ENCODE assay signal across 19 cellular contexts in genomic region chr18:25516747-25517498, GRCh38.
DNase-seq lines count a peak whose midpoint lies in the region; ATAC-seq, FAIRE-seq and TF ChIP-seq lines count a peak whose summit lies in the region.
"Had no signal": no experiment of that assay in that cellular context is flagged by ENCODE, and none has a peak within 500 bp of the region (broad histone marks: within the 10 kb centered on the region; RNA-seq: fewer than 3 reads in every experiment).

No MANE protein-coding gene starts in this region.

- H3K36me3 ChIP-seq in astrocyte (ENCODE audit: insufficient read depth, low read length) (no peaks in the 10 kb centered on the region), ascending aorta (no peaks in the 10 kb centered on the region)
- H3K36me3 ChIP-seq: prostate gland had no signal

- intact Hi-C loops in ascending aorta (cut with DNase I): no loop called here

- peaks cover 9% of the 10 kb centered on the region for H3K9me3 Mint-ChIP-seq in astrocyte (ENCODE audit: unreplicated experiment)
- H3K9me3 Mint-ChIP-seq in progenitor cell of endocrine pancreas (ENCODE audit: low read depth): peaks cover 3% of the 10 kb centered on the region
- H3K9me3 Mint-ChIP-seq in activated T-helper 17 cell treated with anti-CD3 and anti-CD28 coated beads, Interleukin-2, amount 50 U/mL, for 72 hours: no peaks in the 10 kb centered on the region
- H3K9me3 Mint-ChIP-seq: activated naive CD4-positive, alpha-beta T cell treated with anti-CD3 and anti-CD28 coated beads, Interleukin-2, amount 50 U/mL, for 24 hours; CD8-positive, alpha-beta T cell had no signal

- DNase-seq in M059J (ENCODE audit: low read depth): peak; percentile 23
- DNase-seq in NCI-H2171 treated with DMSO at 0.1 percent for 48 hours (lab: John Stamatoyannopoulos, UW): peak; percentile 79
- DNase-seq in astrocyte (ENCODE audit: low read depth): no peak
- DNase-seq in progenitor cell of endocrine pancreas (ENCODE audit: low spot score, unreplicated experiment): no peak
- DNase-seq in ascending aorta (ENCODE audit: low spot score in 2 of 2): no peak
- DNase-seq in GM12891 (ENCODE audit: insufficient read length, low spot score): no peak
- DNase-seq: activated CD4-positive, alpha-beta T cell treated with anti-CD3 and anti-CD28 coated beads for 36 hours; activated T-cell treated with anti-CD3 and anti-CD28 coated beads, Interleukin-2, amount 50 U/mL, for 72 hours; CD8-positive, alpha-beta T cell; DMS79 treated with DMSO at 0.1 percent for 48 hours; effector CD8-positive, alpha-beta T cell; H7; stimulated activated naive CD4-positive, alpha-beta T cell had no signal

- no peak for FAIRE-seq in astrocyte (lab: Jason Lieb, UNC)
- FAIRE-seq in GM12891 (lab: Jason Lieb, UNC): no peak
- FAIRE-seq: TTC549 had no signal

- H3K4me3 Mint-ChIP-seq in astrocyte (ENCODE audit: unreplicated experiment) (peak overlapping the region; percentile 54), progenitor cell of endocrine pancreas (ENCODE audit: low read depth) (no peak overlapping the region)
- no peak overlapping the region for H3K4me3 Mint-ChIP-seq in activated T-helper 17 cell treated with anti-CD3 and anti-CD28 coated beads, Interleukin-2, amount 50 U/mL, for 72 hours
- H3K4me3 Mint-ChIP-seq: activated CD4-positive, alpha-beta T cell treated with anti-CD3 and anti-CD28 coated beads for 36 hours; activated naive CD4-positive, alpha-beta T cell treated with anti-CD3 and anti-CD28 coated beads, Interleukin-2, amount 50 U/mL, for 24 hours; activated T-cell treated with anti-CD3 and anti-CD28 coated beads, Interleukin-2, amount 50 U/mL, for 72 hours; CD8-positive, alpha-beta T cell; memory B cell; natural killer cell treated with Interleukin-12 subunit alpha and Interleukin-12 subunit beta and Interleukin-15 and Interleukin-18, amount 100 ng/mL, for 72 hours had no signal

- H3K27me3 Mint-ChIP-seq in astrocyte (ENCODE audit: low read depth, unreplicated experiment): no peaks in the 10 kb centered on the region
- H3K27me3 Mint-ChIP-seq in progenitor cell of endocrine pancreas: no peaks in the 10 kb centered on the region
- H3K27me3 Mint-ChIP-seq in activated T-helper 17 cell treated with anti-CD3 and anti-CD28 coated beads, Interleukin-2, amount 50 U/mL, for 72 hours: no peaks in the 10 kb centered on the region
- H3K27me3 Mint-ChIP-seq: activated CD4-positive, alpha-beta T cell treated with anti-CD3 and anti-CD28 coated beads for 36 hours; activated naive CD4-positive, alpha-beta T cell treated with anti-CD3 and anti-CD28 coated beads, Interleukin-2, amount 50 U/mL, for 24 hours; memory B cell had no signal

- no peaks in the 10 kb centered on the region for H4K20me1 ChIP-seq in astrocyte (ENCODE audit: insufficient read depth, low read length)

- H3K27me3 ChIP-seq in astrocyte (ENCODE audit: insufficient read depth, low read length) (no peaks in the 10 kb centered on the region), ascending aorta (no peaks in the 10 kb centered on the region)

- no peak for ATAC-seq in activated T-helper 17 cell treated with anti-CD3 and anti-CD28 coated beads, Interleukin-2, amount 50 U/mL, for 72 hours (replicated peaks)
- ATAC-seq: activated CD4-positive, alpha-beta T cell treated with anti-CD3 and anti-CD28 coated beads for 36 hours; activated T-cell treated with anti-CD3 and anti-CD28 coated beads, Interleukin-2, amount 50 U/mL, for 72 hours; CD8-positive, alpha-beta T cell; natural killer cell treated with Interleukin-12 subunit alpha and Interleukin-12 subunit beta and Interleukin-15 and Interleukin-18, amount 100 ng/mL, for 72 hours had no signal

- no peak overlapping the region for H3K4me3 ChIP-seq in astrocyte (ENCODE audit: insufficient read depth, low read depth, low read length)
- no peak overlapping the region for H3K4me3 ChIP-seq in ascending aorta
- H3K4me3 ChIP-seq: prostate gland had no signal

- TF ChIP-seq POLR2A in GM12891 (IDR thresholded peaks at IDR 0.05; ENCODE audit: low read depth, low read length): no peak

- no peak overlapping the region for H3K9ac ChIP-seq in astrocyte (ENCODE audit: low read length)

- no peak overlapping the region for H3K4me2 ChIP-seq in astrocyte (ENCODE audit: low read length)

- H2AFZ ChIP-seq in astrocyte (ENCODE audit: low read depth, low read length): no peak overlapping the region

- no peaks in the 10 kb centered on the region for H3K4me1 ChIP-seq in astrocyte (ENCODE audit: insufficient read depth, low read length)
- H3K4me1 ChIP-seq in ascending aorta: no peaks in the 10 kb centered on the region
- H3K4me1 ChIP-seq: prostate gland had no signal

- H3K27ac Mint-ChIP-seq in astrocyte (ENCODE audit: unreplicated experiment) (peak overlapping the region; percentile 90), progenitor cell of endocrine pancreas (peak overlapping the region; percentile 80)
- no peak overlapping the region for H3K27ac Mint-ChIP-seq in activated T-helper 17 cell treated with anti-CD3 and anti-CD28 coated beads, Interleukin-2, amount 50 U/mL, for 72 hours
- H3K27ac Mint-ChIP-seq: activated CD4-positive, alpha-beta T cell treated with anti-CD3 and anti-CD28 coated beads for 36 hours; activated naive CD4-positive, alpha-beta T cell treated with anti-CD3 and anti-CD28 coated beads, Interleukin-2, amount 50 U/mL, for 24 hours; activated T-cell treated with anti-CD3 and anti-CD28 coated beads, Interleukin-2, amount 50 U/mL, for 72 hours; CD8-positive, alpha-beta T cell; natural killer cell treated with Interleukin-12 subunit alpha and Interleukin-12 subunit beta and Interleukin-15 and Interleukin-18, amount 100 ng/mL, for 72 hours had no signal

- H3K9me3 ChIP-seq in astrocyte (ENCODE audit: insufficient read depth, low read depth, low read length) (no peaks in the 10 kb centered on the region), ascending aorta (no peaks in the 10 kb centered on the region)
- H3K9me3 ChIP-seq: prostate gland had no signal

- no peaks in the 10 kb centered on the region for H3K79me2 ChIP-seq in astrocyte (ENCODE audit: insufficient read depth, low read length)

- H3K4me1 Mint-ChIP-seq in astrocyte (ENCODE audit: low read depth, unreplicated experiment): peaks cover 25% of the 10 kb centered on the region
- H3K4me1 Mint-ChIP-seq in progenitor cell of endocrine pancreas (ENCODE audit: low read depth): peaks cover 26% of the 10 kb centered on the region
- no peaks in the 10 kb centered on the region for H3K4me1 Mint-ChIP-seq in activated T-helper 17 cell treated with anti-CD3 and anti-CD28 coated beads, Interleukin-2, amount 50 U/mL, for 72 hours
- H3K4me1 Mint-ChIP-seq: activated CD4-positive, alpha-beta T cell treated with anti-CD3 and anti-CD28 coated beads for 36 hours; activated naive CD4-positive, alpha-beta T cell treated with anti-CD3 and anti-CD28 coated beads, Interleukin-2, amount 50 U/mL, for 24 hours had no signal

- H3K36me3 Mint-ChIP-seq in astrocyte (ENCODE audit: low read depth, unreplicated experiment) (no peaks in the 10 kb centered on the region), progenitor cell of endocrine pancreas (ENCODE audit: insufficient read depth) (no peaks in the 10 kb centered on the region)
- H3K36me3 Mint-ChIP-seq in activated T-helper 17 cell treated with anti-CD3 and anti-CD28 coated beads, Interleukin-2, amount 50 U/mL, for 72 hours (ENCODE audit: low read depth): no peaks in the 10 kb centered on the region
- H3K36me3 Mint-ChIP-seq: activated naive CD4-positive, alpha-beta T cell treated with anti-CD3 and anti-CD28 coated beads, Interleukin-2, amount 50 U/mL, for 24 hours; CD8-positive, alpha-beta T cell; memory B cell; natural killer cell treated with Interleukin-12 subunit alpha and Interleukin-12 subunit beta and Interleukin-15 and Interleukin-18, amount 100 ng/mL, for 72 hours had no signal

- no peak for TF ChIP-seq CTCF in astrocyte (IDR thresholded peaks at IDR 0.05; ENCODE audit: insufficient read depth, low read depth, low read length)
- TF ChIP-seq CTCF in progenitor cell of endocrine pancreas (IDR thresholded peaks at IDR 0.05; ENCODE audit: unreplicated experiment): no peak
- TF ChIP-seq CTCF in ascending aorta (IDR thresholded peaks at IDR 0.05): no peak

- H3K27ac ChIP-seq in astrocyte (ENCODE audit: low read depth, low read length) (no peak overlapping the region), ascending aorta (no peak overlapping the region)
- H3K27ac ChIP-seq: prostate gland had no signal

TF ChIP-seq in GM12891, 5 proteins besides CTCF, POLR2A, EP300 and RAD21:
- TF ChIP-seq PAX5 (IDR thresholded peaks at IDR 0.05; ENCODE audit: insufficient read depth, low read length, severe bottlenecking) (no peak), POLR2AphosphoS5 (IDR thresholded peaks at IDR 0.05; ENCODE audit: low read depth, low read length) (no peak), SPI1 (IDR thresholded peaks at IDR 0.05; ENCODE audit: low read depth, low read length) (no peak), TAF1 (IDR thresholded peaks at IDR 0.05; ENCODE audit: low read depth, low read length) (no peak), POU2F2 (IDR thresholded peaks at IDR 0.05; ENCODE audit: low read depth, low read length) (no peak)

Comparison
In these comparisons a context has a peak if more than half of its experiments do, and no peak if none do; other contexts are left out.
1. DNase-seq: peak in M059J (single experiment) and NCI-H2171 treated with DMSO at 0.1 percent for 48 hours (single experiment); none in astrocyte (single experiment), progenitor cell of endocrine pancreas (single experiment), ascending aorta (0 of 2) and GM12891 (single experiment).